ENCODE assay signal across 8 cellular contexts in the genomic region with DNA sequence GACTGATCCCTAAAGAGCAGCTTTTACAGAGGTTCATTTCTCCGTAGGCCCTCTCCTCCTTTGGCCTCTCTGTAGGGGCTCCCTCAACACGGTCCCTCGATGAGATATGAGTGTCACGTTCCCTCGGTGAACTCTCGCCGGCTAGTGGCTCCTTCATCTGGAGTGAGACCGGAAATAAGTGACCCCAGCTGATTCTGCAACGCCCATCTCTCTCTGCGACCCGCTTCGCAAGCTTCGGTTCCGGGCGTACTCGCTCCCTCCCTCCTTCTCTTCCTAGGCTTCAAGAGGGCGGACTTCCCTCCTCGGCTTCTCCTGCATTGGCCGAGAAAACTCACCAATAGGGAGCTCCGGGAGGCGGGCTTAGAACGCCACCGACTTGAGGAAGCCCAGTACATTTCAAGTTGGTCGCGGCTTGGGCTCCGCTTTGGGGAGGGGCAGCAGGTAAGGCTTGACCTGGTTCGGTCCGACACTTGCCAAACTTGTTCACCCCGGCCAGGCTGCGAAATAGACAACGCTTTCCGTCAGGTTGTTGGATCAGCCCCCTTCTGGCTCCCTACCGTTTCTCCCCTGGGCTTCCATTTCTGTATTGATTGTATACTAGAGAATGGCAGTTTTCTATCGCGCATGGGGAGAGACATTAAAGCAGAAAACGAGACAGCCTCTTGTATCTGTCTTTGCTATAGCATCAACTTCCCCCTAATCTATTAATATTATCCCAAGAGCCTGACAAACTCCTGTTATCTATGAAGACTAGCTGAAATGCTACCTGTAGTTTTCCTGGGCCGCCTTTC. TPM values are rescaled to one million over a fixed set of nuclear protein-coding genes. Genes with fewer than 3 reads are reported as not detected.
A peak's percentile ranks its signal among the peaks of the same experiment; 100 is the strongest.
DNase-seq lines count a peak whose midpoint lies in the region; ATAC-seq and TF ChIP-seq lines count a peak whose summit lies in the region.

Gene ANKRD34A, minus strand, starts transcription at position 248 of the 791 bp plus-strand sequence. CDS start 2,816 bp downstream, outside the sequence.
A gene with protein sequence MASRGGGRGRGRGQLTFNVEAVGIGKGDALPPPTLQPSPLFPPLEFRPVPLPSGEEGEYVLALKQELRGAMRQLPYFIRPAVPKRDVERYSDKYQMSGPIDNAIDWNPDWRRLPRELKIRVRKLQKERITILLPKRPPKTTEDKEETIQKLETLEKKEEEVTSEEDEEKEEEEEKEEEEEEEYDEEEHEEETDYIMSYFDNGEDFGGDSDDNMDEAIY (plus strand): TSS at position 363 of the 791 bp plus-strand sequence. CDS start 10,176 bp downstream, outside the sequence.

- H3K27me3 ChIP-seq in SK-N-SH (ENCODE audit: insufficient read depth) (no peaks in the 10 kb centered on the region), thymus (ENCODE audit: control insufficient read depth, insufficient read depth) (no peaks in the 10 kb centered on the region)

- intact Hi-C loops in Right ventricle myocardium inferior (cut with DNase I) = loop anchor here (5.0 kb wide), 2 partner anchors 43 to 117 kb away; partner anchors contain the start of gene NUDT17

- no peak for TF ChIP-seq EP300 in SK-N-SH (IDR thresholded peaks at IDR 0.05; ENCODE audit: borderline replicate concordance in 1 of 2, low read depth in 1 of 2, low read length in 1 of 2)

- no peaks in the 10 kb centered on the region for H4K20me1 ChIP-seq in SK-N-SH (ENCODE audit: insufficient read depth)

- H3F3A ChIP-seq in SK-N-SH (replicated peaks; ENCODE audit: insufficient read depth) = peaks cover 24% of the 10 kb centered on the region

- CTCF ChIA-PET in GM10248 (lab: Yijun Ruan, JAX) (interaction anchor here (1.0 to 9.0 kb wide), 23 partner anchors 8 to 244 kb away, joined by 3 to 113 read pairs (median 4); partner anchors contain the start of genes ITGA10, NUDT17, PIAS3 and RBM8A), SK-N-SH (lab: Yijun Ruan, JAX) (interaction anchor here (0.7 to 3.3 kb wide), 12 partner anchors 11 to 119 kb away, joined by 3 to 16 read pairs (median 4); partner anchors contain the start of genes NUDT17 and RBM8A)

- peak; percentile 92 for ATAC-seq in HG02571 (IDR thresholded peaks at IDR 0.05; ENCODE audit: unreplicated experiment)
- ATAC-seq in Right ventricle myocardium inferior = peak; percentile 88

- no peak for TF ChIP-seq RAD21 in SK-N-SH (IDR thresholded peaks at IDR 0.05; ENCODE audit: low read length)

- H3K9ac ChIP-seq in SK-N-SH = peak within 1 kb of the TSS; percentile 56

- 3% methylated on average over 10 of the region's 37 CpGs for WGBS in SK-N-SH (ENCODE audit: low lambda C conversion rate)
- under 1% methylated on average over 37 of the region's 37 CpGs for WGBS in thymus

- H2AFZ ChIP-seq in SK-N-SH (ENCODE audit: low read depth) = peak within 1 kb of the TSS; percentile 92

- H3K9me3 ChIP-seq in SK-N-SH (no peaks in the 10 kb centered on the region), thymus (ENCODE audit: control insufficient read depth) (peaks cover 2% of the 10 kb centered on the region)

- peaks cover 5% of the 10 kb centered on the region for H3K9me3 Mint-ChIP-seq in activated naive CD4-positive, alpha-beta T cell treated with anti-CD3 and anti-CD28 coated beads, Interleukin-2, amount 50 U/mL, for 24 hours
- peaks cover 4% of the 10 kb centered on the region for H3K9me3 Mint-ChIP-seq in osteocyte (ENCODE audit: unreplicated experiment)

- H3K4me1 ChIP-seq in SK-N-SH (ENCODE audit: control insufficient read depth in 1 of 2, insufficient read depth in 2 of 2, low read depth in 1 of 2, low read length in 1 of 2) (peaks cover 19 to 37% of the 10 kb centered on the region in 2 experiments), thymus (ENCODE audit: control insufficient read depth, insufficient read depth, low read length) (peaks cover 20% of the 10 kb centered on the region)

- POLR2A ChIA-PET in GM10248 (lab: Yijun Ruan, JAX) = interaction anchor here (0.5 to 2.2 kb wide), 10 partner anchors 13 to 87 kb away, joined by 3 to 9 read pairs (median 4); partner anchors contain the start of genes PEX11B and RBM8A
- POLR2A ChIA-PET in SK-N-SH (lab: Yijun Ruan, JAX) = interaction anchor here (0.6 to 3.8 kb wide), 5 partner anchors 15 to 118 kb away, joined by 3 to 31 read pairs (median 8); partner anchors contain the start of genes PEX11B, PIAS3 and RBM8A

- H3K4me1 Mint-ChIP-seq in activated naive CD4-positive, alpha-beta T cell treated with anti-CD3 and anti-CD28 coated beads, Interleukin-2, amount 50 U/mL, for 24 hours = peaks cover 63% of the 10 kb centered on the region
- peaks cover 47% of the 10 kb centered on the region for H3K4me1 Mint-ChIP-seq in osteocyte (ENCODE audit: unreplicated experiment)

- no peaks in the 10 kb centered on the region for H3K9me2 ChIP-seq in SK-N-SH

- H3K79me2 ChIP-seq in SK-N-SH (ENCODE audit: insufficient read depth) = 0 out of 2 replicates have a peak, but pooled peaks cover 4% of the 10 kb centered on the region

- peaks cover 9% of the 10 kb centered on the region for H3K36me3 Mint-ChIP-seq in activated naive CD4-positive, alpha-beta T cell treated with anti-CD3 and anti-CD28 coated beads, Interleukin-2, amount 50 U/mL, for 24 hours
- H3K36me3 Mint-ChIP-seq in osteocyte (ENCODE audit: unreplicated experiment) = peaks cover 5% of the 10 kb centered on the region

- no peaks in the 10 kb centered on the region for H3K27me3 Mint-ChIP-seq in activated naive CD4-positive, alpha-beta T cell treated with anti-CD3 and anti-CD28 coated beads, Interleukin-2, amount 50 U/mL, for 24 hours
- H3K27me3 Mint-ChIP-seq in osteocyte (ENCODE audit: unreplicated experiment) = no peaks in the 10 kb centered on the region

- DNase-seq in GM10248 (ENCODE audit: extremely low spot score) (peak; percentile 91), NB4 (ENCODE audit: low read depth) (peak; percentile 94), SK-N-SH (peak; percentile 86), Right ventricle myocardium inferior (ENCODE audit: missing footprints) (peak; percentile 97), osteocyte (ENCODE audit: extremely low spot score, unreplicated experiment) (peak; percentile 94)

- H3K27ac ChIP-seq in SK-N-SH (ENCODE audit: low read depth in 2 of 2, low read length in 1 of 2) (peak within 1 kb of the TSS; percentile 83 to 98), thymus (ENCODE audit: low read depth) (peak within 1 kb of the TSS; percentile 91)

- H3K4me3 Mint-ChIP-seq in activated naive CD4-positive, alpha-beta T cell treated with anti-CD3 and anti-CD28 coated beads, Interleukin-2, amount 50 U/mL, for 24 hours = peak within 1 kb of the TSS; percentile 92
- H3K4me3 Mint-ChIP-seq in osteocyte (ENCODE audit: unreplicated experiment) = peak within 1 kb of the TSS; percentile 89

- peak within 1 kb of the TSS; percentile 89 for H3K4me3 ChIP-seq in NB4 (ENCODE audit: low read depth, low read length)
- peak within 1 kb of the TSS; percentile 77 to 78 for H3K4me3 ChIP-seq in SK-N-SH (ENCODE audit: low read depth in 2 of 2, low read length in 1 of 2)
- peak within 1 kb of the TSS; percentile 85 for H3K4me3 ChIP-seq in thymus (ENCODE audit: low read length)

- H3K36me3 ChIP-seq in SK-N-SH (replicated peaks in 1 of 2; ENCODE audit: control insufficient read depth in 1 of 2, insufficient read depth in 2 of 2, low read length in 1 of 2) (peaks cover 0 to 7% of the 10 kb centered on the region in 2 experiments), thymus (ENCODE audit: control insufficient read depth, insufficient read depth) (peaks cover 4% of the 10 kb centered on the region)

- TF ChIP-seq CTCF in GM10248 (IDR thresholded peaks at IDR 0.05; ENCODE audit: control extremely low read depth, extremely low read depth, low read depth, missing control alignments) (no peak), NB4 (IDR thresholded peaks at IDR 0.05; ENCODE audit: low read depth, low read length) (no peak), SK-N-SH (IDR thresholded peaks at IDR 0.05) (no peak), osteocyte (IDR thresholded peaks at IDR 0.05) (no peak)

- peak within 1 kb of the TSS; percentile 95 for H3K27ac Mint-ChIP-seq in activated naive CD4-positive, alpha-beta T cell treated with anti-CD3 and anti-CD28 coated beads, Interleukin-2, amount 50 U/mL, for 24 hours
- H3K27ac Mint-ChIP-seq in osteocyte (ENCODE audit: unreplicated experiment) = peak within 1 kb of the TSS; percentile 98

- peak within 1 kb of the TSS; percentile 95 for H3K4me2 ChIP-seq in SK-N-SH

- peak; percentile 96 for TF ChIP-seq POLR2A in NB4 (IDR thresholded peaks at IDR 0.05; ENCODE audit: extremely low read depth, insufficient read length)

TF ChIP-seq in SK-N-SH, 30 proteins besides CTCF, POLR2A, EP300 and RAD21 (continues in another document):
- TF ChIP-seq MEF2A (IDR thresholded peaks at IDR 0.05; ENCODE audit: borderline replicate concordance, low read depth) (no peak), NRF1 (IDR thresholded peaks at IDR 0.05; ENCODE audit: low read depth, low read length) (no peak), RXRA (IDR thresholded peaks at IDR 0.05; ENCODE audit: borderline replicate concordance, low read depth) (no peak), POLR2AphosphoS5 (IDR thresholded peaks at IDR 0.05; ENCODE audit: low read depth, low read length) (peak; percentile 88), FOXM1 (IDR thresholded peaks at IDR 0.05; ENCODE audit: low read depth) (no peak)
- TF ChIP-seq, protein P1, sequence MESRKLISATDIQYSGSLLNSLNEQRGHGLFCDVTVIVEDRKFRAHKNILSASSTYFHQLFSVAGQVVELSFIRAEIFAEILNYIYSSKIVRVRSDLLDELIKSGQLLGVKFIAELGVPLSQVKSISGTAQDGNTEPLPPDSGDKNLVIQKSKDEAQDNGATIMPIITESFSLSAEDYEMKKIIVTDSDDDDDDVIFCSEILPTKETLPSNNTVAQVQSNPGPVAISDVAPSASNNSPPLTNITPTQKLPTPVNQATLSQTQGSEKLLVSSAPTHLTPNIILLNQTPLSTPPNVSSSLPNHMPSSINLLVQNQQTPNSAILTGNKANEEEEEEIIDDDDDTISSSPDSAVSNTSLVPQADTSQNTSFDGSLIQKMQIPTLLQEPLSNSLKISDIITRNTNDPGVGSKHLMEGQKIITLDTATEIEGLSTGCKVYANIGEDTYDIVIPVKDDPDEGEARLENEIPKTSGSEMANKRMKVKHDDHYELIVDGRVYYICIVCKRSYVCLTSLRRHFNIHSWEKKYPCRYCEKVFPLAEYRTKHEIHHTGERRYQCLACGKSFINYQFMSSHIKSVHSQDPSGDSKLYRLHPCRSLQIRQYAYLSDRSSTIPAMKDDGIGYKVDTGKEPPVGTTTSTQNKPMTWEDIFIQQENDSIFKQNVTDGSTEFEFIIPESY (IDR thresholded peaks at IDR 0.05; ENCODE audit: borderline replicate concordance, low read depth) = no peak

RNA-seq across cellular contexts. Expression of gene ANKRD34A, which starts in this region (rescaled TPM):
- 2.6 and 3.6 TPM in 2 replicates for polyA plus RNA-seq in SK-N-SH (2012; rRNA removed)
- polyA plus RNA-seq in SK-N-SH (2012; cell fraction: cytosol; rRNA removed) = 1.7 and 2.4 TPM in 2 replicates
- 9.4 and 13.1 TPM in 2 replicates for polyA plus RNA-seq in SK-N-SH (2012; cell fraction: nucleus; rRNA removed)
- total RNA-seq in Right ventricle myocardium inferior = 0.62 TPM
- total RNA-seq in osteocyte = 1.1 and 1.2 TPM in 2 replicates
- polyA plus RNA-seq in thymus = 0.89 TPM

RNA-seq across cellular contexts. Expression of the second gene that starts in this region (rescaled TPM):
- 15.8 and 17.3 TPM in 2 replicates for polyA plus RNA-seq in SK-N-SH (2012; rRNA removed)
- 18.3 and 24.3 TPM in 2 replicates for polyA plus RNA-seq in SK-N-SH (2012; cell fraction: cytosol; rRNA removed)
- 12.2 and 13.1 TPM in 2 replicates for polyA plus RNA-seq in SK-N-SH (2012; cell fraction: nucleus; rRNA removed)
- total RNA-seq in Right ventricle myocardium inferior = 49.1 TPM
- total RNA-seq in osteocyte = 21.7 and 22.4 TPM in 2 replicates
- polyA plus RNA-seq in thymus = 89.6 TPM

Comparison
In these comparisons a context has a peak if more than half of its experiments do, and no peak if none do; other contexts are left out.
1. Peak in every context shown above with its lines: DNase-seq, ATAC-seq, H3K4me3 ChIP-seq and H3K27ac ChIP-seq.